8 cellular contexts compared by ENCODE assay signal in the genomic region with DNA sequence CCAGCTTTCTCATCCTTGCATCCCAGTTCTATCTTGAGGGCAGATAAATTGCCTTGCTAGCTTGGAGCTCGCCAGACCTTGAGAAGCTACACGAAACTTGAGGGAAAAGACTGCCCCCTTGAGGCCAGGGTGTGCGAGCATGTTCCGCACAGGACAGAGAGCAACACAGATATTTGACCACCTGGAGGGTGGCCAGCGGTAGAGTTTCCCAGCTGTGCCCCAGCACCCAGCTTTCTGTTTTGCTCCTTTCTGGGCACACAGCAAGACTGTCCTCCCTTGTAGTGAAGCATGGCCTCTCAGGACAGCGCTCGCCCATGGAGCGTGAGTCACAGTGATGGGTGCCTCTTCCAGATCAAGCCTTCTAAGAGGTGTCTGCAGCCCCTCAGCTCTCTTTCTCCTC. TPM values are rescaled to one million over a fixed set of nuclear protein-coding genes. Genes with fewer than 3 reads are reported as not detected.
DNase-seq lines count a peak whose midpoint lies in the region; ATAC-seq and TF ChIP-seq lines count a peak whose summit lies in the region.

No MANE protein-coding gene starts in this region.

- no peak overlapping the region for H3K18ac ChIP-seq in mesendoderm (ENCODE audit: low read length)

- TF ChIP-seq CTCF in GM12872 (IDR thresholded peaks at IDR 0.05; ENCODE audit: insufficient read depth, low read depth, low read length): peak; percentile 76

- in situ Hi-C loops in ACHN (cut with HindIII; ENCODE audit: low pct_ligation_motif_present, low pct_unique_long_range_greater_than_20kb, low sequenced_read_pairs): no loop called here

- no peak overlapping the region for H3K4me3 ChIP-seq in mesendoderm (ENCODE audit: low read length)

- no peak overlapping the region for H4K8ac ChIP-seq in mesendoderm (ENCODE audit: low read depth, low read length)

- no peak overlapping the region for H3K4me2 ChIP-seq in mesendoderm (ENCODE audit: low read length)

- no peaks in the 10 kb centered on the region for H3K27me3 ChIP-seq in mesendoderm (ENCODE audit: insufficient read depth, low read length, poor library complexity)

- no peak overlapping the region for H2BK5ac ChIP-seq in mesendoderm (ENCODE audit: low read length)

- no peaks in the 10 kb centered on the region for H3K79me2 ChIP-seq in mesendoderm (ENCODE audit: control insufficient read depth, insufficient read depth, low read length)

- no peak overlapping the region for H4K5ac ChIP-seq in mesendoderm (ENCODE audit: low read length)

- no peaks in the 10 kb centered on the region for H3K36me3 ChIP-seq in mesendoderm (ENCODE audit: control insufficient read depth, insufficient read depth, low read length)

- no peaks in the 10 kb centered on the region for H3K79me1 ChIP-seq in mesendoderm (ENCODE audit: low read length)

- H3K23ac ChIP-seq in mesendoderm (ENCODE audit: low read length): no peak overlapping the region

- no peak overlapping the region for H3K56ac ChIP-seq in mesendoderm (ENCODE audit: low read length)

- no peak overlapping the region for H2BK15ac ChIP-seq in mesendoderm (replicated peaks; ENCODE audit: low read depth)

- ATAC-seq in HG02981 (IDR thresholded peaks at IDR 0.05; ENCODE audit: unreplicated experiment) (peak; percentile 61), HG03108 (IDR thresholded peaks at IDR 0.05; ENCODE audit: unreplicated experiment) (no peak)

- no peak overlapping the region for H3K4ac ChIP-seq in mesendoderm (ENCODE audit: low read depth, low read length)

- no peak overlapping the region for H2BK120ac ChIP-seq in mesendoderm (ENCODE audit: low read depth, low read length)

- DNase-seq in ACHN (peak; percentile 31), NCI-H774 (lab: John Stamatoyannopoulos, UW) (peak; percentile 76), cerebellum (ENCODE audit: low spot score) (peak; percentile 60), mesendoderm (peak; percentile 90), NCI-H226 (no peak)

- no CpG with 5 or more reads among the region's 8 CpGs for WGBS in mesendoderm (ENCODE audit: extremely low coverage, insufficient coverage, low lambda C conversion rate)

- no peak overlapping the region for H3K27ac ChIP-seq in mesendoderm (ENCODE audit: low read depth, low read length)

- H3K9ac ChIP-seq in mesendoderm (ENCODE audit: low read length): no peak overlapping the region

- H2AK5ac ChIP-seq in mesendoderm (ENCODE audit: low read length): no peak overlapping the region

- no peaks in the 10 kb centered on the region for H3K4me1 ChIP-seq in mesendoderm (ENCODE audit: control insufficient read depth, low read depth, low read length)

RNA-seq across cellular contexts. Expression of gene SPATA19, which starts 23.5 kb away (rescaled TPM):
- total RNA-seq in cerebellum: not detected
- not detected for polyA plus RNA-seq in mesendoderm (2013, experiment 1 of 2)
- not detected for polyA plus RNA-seq in mesendoderm (2013, experiment 2 of 2)
